In genomic region chr17:77343031-77343866, GRCh38 we compare ENCODE assay signal across 10 cellular contexts.
A peak's percentile ranks its signal among the peaks of the same experiment; 100 is the strongest.
DNase-seq lines count a peak whose midpoint lies in the region; ATAC-seq, FAIRE-seq and TF ChIP-seq lines count a peak whose summit lies in the region.
"Had no signal": no experiment of that assay in that cellular context is flagged by ENCODE, and none has a peak within 500 bp of the region (broad histone marks: within the 10 kb centered on the region; RNA-seq: fewer than 3 reads in every experiment).

No MANE protein-coding gene starts in this region.

- no peak overlapping the region for H3K27ac ChIP-seq in A549
- no peak overlapping the region for H3K27ac ChIP-seq in RWPE1
- H3K27ac ChIP-seq: SK-N-MC had no signal

- FAIRE-seq in A549 (lab: Jason Lieb, UNC): no peak
- peak; percentile 48 for FAIRE-seq in GM19239 (lab: Jason Lieb, UNC)

- peaks cover 14% of the 10 kb centered on the region for H3K9me3 ChIP-seq in A549

- TF ChIP-seq POLR2A in A549 (IDR thresholded peaks at IDR 0.05; ENCODE audit: low read length): no peak

- no peak for TF ChIP-seq EP300 in A549 (IDR thresholded peaks at IDR 0.05)

- no peak for TF ChIP-seq RAD21 in A549 (conservative IDR thresholded peaks at IDR 0.05 in 1 of 2, IDR thresholded peaks at IDR 0.05 in 1 of 2)

- CTCF ChIA-PET in A549 (lab: Yijun Ruan, JAX) (interaction anchor here (1.0 to 5.5 kb wide), 4 partner anchors 11 to 152 kb away, joined by 3 to 46 read pairs (median 6); no protein-coding TSS in a partner anchor), RWPE1 (lab: Yijun Ruan, JAX) (no interaction called here)

- POLR2A ChIA-PET in A549 (lab: Yijun Ruan, JAX) (no interaction called here), RWPE1 (lab: Yijun Ruan, JAX; ENCODE audit: low non-redundant PET) (no interaction called here)

- DNase-seq in A549 (ENCODE audit: low read depth in 1 of 2, low spot score in 1 of 2) (no peak), GM19239 (ENCODE audit: insufficient read length, low spot score) (no peak), naive B cell (no peak), RWPE1 (ENCODE audit: low spot score) (no peak), NCI-H2081 (lab: John Stamatoyannopoulos, UW) (no peak)
- DNase-seq in activated T-helper 2 cell treated with anti-CD3 and anti-CD28 coated beads, Interferon-gamma antibody, Interleukin-2, Interleukin-4, amounts not matched to agents 10 μg/mL and 5 μg/mL and 100 μg/mL, durations not matched to agents 14 hours and 24 hours and 36 hours (ENCODE audit: low spot score): no peak
- DNase-seq: H9 had no signal

- peak overlapping the region; percentile 31 for H3K4me3 Mint-ChIP-seq in activated T-helper 2 cell treated with anti-CD3 and anti-CD28 coated beads, Interferon-gamma antibody, Interleukin-2, Interleukin-4, amounts not matched to agents 10 μg/mL and 5 μg/mL and 100 μg/mL, durations not matched to agents 14 hours and 24 hours and 36 hours (ENCODE audit: low read depth)
- peak overlapping the region in 7 of 8 donors; percentile 65 to 92 (median 85) for H3K4me3 Mint-ChIP-seq in naive B cell
- H3K4me3 Mint-ChIP-seq: H9 had no signal

- H3K36me3 Mint-ChIP-seq in activated T-helper 2 cell treated with anti-CD3 and anti-CD28 coated beads, Interferon-gamma antibody, Interleukin-2, Interleukin-4, amounts not matched to agents 10 μg/mL and 5 μg/mL and 100 μg/mL, durations not matched to agents 14 hours and 24 hours and 36 hours (ENCODE audit: low read depth): peaks cover 11% of the 10 kb centered on the region
- no peaks in the 10 kb centered on the region for H3K36me3 Mint-ChIP-seq in naive B cell

- peaks cover 42% of the 10 kb centered on the region for H3K4me1 Mint-ChIP-seq in activated T-helper 2 cell treated with anti-CD3 and anti-CD28 coated beads, Interferon-gamma antibody, Interleukin-2, Interleukin-4, amounts not matched to agents 10 μg/mL and 5 μg/mL and 100 μg/mL, durations not matched to agents 14 hours and 24 hours and 36 hours (ENCODE audit: low read depth)
- peaks cover 37 to 39% (median 38%) of the 10 kb centered on the region in 3 donors for H3K4me1 Mint-ChIP-seq in naive B cell
- H3K4me1 Mint-ChIP-seq: H9 had no signal

- 0 out of 3 replicates have a peak, but pooled peaks cover 4% of the 10 kb centered on the region for H3K4me1 ChIP-seq in A549

- intact Hi-C loops in activated T-helper 2 cell treated with anti-CD3 and anti-CD28 coated beads, Interferon-gamma antibody, Interleukin-2, Interleukin-4, amounts not matched to agents 10 μg/mL and 5 μg/mL and 100 μg/mL, durations not matched to agents 14 hours and 24 hours and 36 hours (cut with micrococcal nuclease): no loop called here

- H3K4me3 ChIP-seq in A549: no peak overlapping the region
- H3K4me3 ChIP-seq: SK-N-MC had no signal

- no peaks in the 10 kb centered on the region for H3K27me3 Mint-ChIP-seq in activated T-helper 2 cell treated with anti-CD3 and anti-CD28 coated beads, Interferon-gamma antibody, Interleukin-2, Interleukin-4, amounts not matched to agents 10 μg/mL and 5 μg/mL and 100 μg/mL, durations not matched to agents 14 hours and 24 hours and 36 hours (ENCODE audit: low read depth)
- H3K27me3 Mint-ChIP-seq in naive B cell: no peaks in the 10 kb centered on the region

- 94% methylated on average over 7 of the region's 7 CpGs for WGBS in A549 (ENCODE audit: missing lambda C conversion rate)

- peak overlapping the region; percentile 92 for H3K27ac Mint-ChIP-seq in activated T-helper 2 cell treated with anti-CD3 and anti-CD28 coated beads, Interferon-gamma antibody, Interleukin-2, Interleukin-4, amounts not matched to agents 10 μg/mL and 5 μg/mL and 100 μg/mL, durations not matched to agents 14 hours and 24 hours and 36 hours
- H3K27ac Mint-ChIP-seq in naive B cell: peak overlapping the region in 3 of 6 donors; percentile 40 to 70 (median 68)
- H3K27ac Mint-ChIP-seq: H9 had no signal

- ATAC-seq in A549 (no peak), naive B cell (ENCODE audit: low read depth in 2 of 2) (no peak), HG03432 (IDR thresholded peaks at IDR 0.05; ENCODE audit: unreplicated experiment) (no peak), GM19324 (IDR thresholded peaks at IDR 0.05; ENCODE audit: low FRiP score, unreplicated experiment) (no peak)

- peaks cover 10% of the 10 kb centered on the region for H3K9me3 Mint-ChIP-seq in activated T-helper 2 cell treated with anti-CD3 and anti-CD28 coated beads, Interferon-gamma antibody, Interleukin-2, Interleukin-4, amounts not matched to agents 10 μg/mL and 5 μg/mL and 100 μg/mL, durations not matched to agents 14 hours and 24 hours and 36 hours
- H3K9me3 Mint-ChIP-seq in naive B cell: no peaks in the 10 kb centered on the region

- TF ChIP-seq CTCF in A549 (IDR thresholded peaks at IDR 0.05) (no peak), RWPE1 (conservative IDR thresholded peaks at IDR 0.05; ENCODE audit: low read depth) (no peak)

- no peak overlapping the region for H3K4me2 ChIP-seq in A549

TF ChIP-seq in A549, 52 proteins besides CTCF, POLR2A, EP300 and RAD21:
- TF ChIP-seq MAFK (IDR thresholded peaks at IDR 0.05; ENCODE audit: partially characterized antibody) (peak; percentile 70), NFE2L2 (conservative IDR thresholded peaks at IDR 0.05; ENCODE audit: low read length) (no peak)
